In genomic region chrX:149545545-149546543, GRCh38 we compare ENCODE assay signal across 15 cellular contexts. TPM values are rescaled to one million over a fixed set of nuclear protein-coding genes. Genes with fewer than 3 reads are reported as not detected.
DNase-seq lines count a peak whose midpoint lies in the region; ATAC-seq and TF ChIP-seq lines count a peak whose summit lies in the region.
"Not testable (repeated sequence)": the region's sequence is repeated elsewhere in the genome, so short reads cannot be mapped to it uniquely, and the experiment has no call there.
"Had no signal": no experiment of that assay in that cellular context is flagged by ENCODE, and none has a peak within 500 bp of the region (broad histone marks: within the 10 kb centered on the region; RNA-seq: fewer than 3 reads in every experiment).

No MANE protein-coding gene starts in this region.

- not testable (repeated sequence) for TF ChIP-seq CTCF in WTC11 (IDR thresholded peaks at IDR 0.05); testis (IDR thresholded peaks at IDR 0.05)
- peak; percentile 31 for TF ChIP-seq CTCF in chondrocyte (IDR thresholded peaks at IDR 0.05)

- DNase-seq in DMS53 (lab: John Stamatoyannopoulos, UW) (peak; percentile 43), NCI-H526 (lab: John Stamatoyannopoulos, UW) (peak; percentile 13 to 29), WTC11 (ENCODE audit: low spot score) (peak; percentile 59), iris pigment epithelial cell (ENCODE audit: low read depth) (peak; percentile 7), testis (peak; percentile 15)
- not testable (repeated sequence) for DNase-seq in chondrocyte (ENCODE audit: low spot score)

- H3K27ac ChIP-seq in testis: not testable (repeated sequence)

- not testable (repeated sequence) for H3K4me1 ChIP-seq in testis

- not testable (repeated sequence) for H3K36me3 ChIP-seq in testis (ENCODE audit: low read depth, missing control alignments)

- H3K4me3 Mint-ChIP-seq in WTC11; chondrocyte (ENCODE audit: unreplicated experiment): not testable (repeated sequence)

- intact Hi-C loops in testis (cut with DNase I; ENCODE audit: low total_unique reads): not testable (repeated sequence)

- H3K27me3 Mint-ChIP-seq in WTC11 (ENCODE audit: low read depth): peaks cover 10% of the 10 kb centered on the region
- not testable (repeated sequence) for H3K27me3 Mint-ChIP-seq in chondrocyte (ENCODE audit: low read depth)

- peak; percentile 59 for ATAC-seq in GM19463 (IDR thresholded peaks at IDR 0.05; ENCODE audit: unreplicated experiment)
- peak; percentile 59 for ATAC-seq in HG03175 (IDR thresholded peaks at IDR 0.05; ENCODE audit: unreplicated experiment)
- peak; percentile 79 for ATAC-seq in WTC11

- POLR2A ChIA-PET in WTC11 (lab: Charles Lee): not testable (repeated sequence)

- not testable (repeated sequence) for H3K4me1 Mint-ChIP-seq in WTC11; chondrocyte (ENCODE audit: low read depth)

- not testable (repeated sequence) for H3K9me3 Mint-ChIP-seq in WTC11; chondrocyte (ENCODE audit: low read depth)

- not testable (repeated sequence) for H3K4me3 ChIP-seq in testis

- H3K27me3 ChIP-seq in testis: not testable (repeated sequence)

- CTCF ChIA-PET in WTC11 (lab: Charles Lee): not testable (repeated sequence)

- TF ChIP-seq POLR2A in testis (IDR thresholded peaks at IDR 0.05): not testable (repeated sequence)

- 86% methylated on average over 8 of the region's 29 CpGs; no CpG with 5 or more reads in 1 of the 2 donors for WGBS in testis, 2 donors

- not testable (repeated sequence) for H3K9me3 ChIP-seq in testis

- H3K27ac Mint-ChIP-seq in WTC11; chondrocyte (ENCODE audit: unreplicated experiment): not testable (repeated sequence)

- not testable (repeated sequence) for H3K36me3 Mint-ChIP-seq in WTC11; chondrocyte (ENCODE audit: low read depth)

RNA-seq across cellular contexts. Expression of gene HSFX3, which starts 3.9 kb away (rescaled TPM):
- not detected in 3 replicates for total RNA-seq in WTC11 (2021)
- total RNA-seq in chondrocyte: not detected in 3 replicates
- 1 to 10 TPM; 5.6 to 8.7 TPM for total RNA-seq in testis
- polyA plus RNA-seq in testis (ENCODE audit: insufficient read depth, low read depth, low replicate concordance): 16.6 TPM
- total RNA-seq: activated CD4-positive, alpha-beta T cell treated with anti-CD3 and anti-CD28 coated beads, Interleukin-2, amount 10 ng/mL, durations not matched to agents 24 days and 14 days; Caco-2; MCF 10A; mucosa of descending colon; occipital lobe; right cardiac atrium; vagina had no signal
- polyA plus RNA-seq: right cardiac atrium had no signal

RNA-seq across cellular contexts. Expression of gene EOLA1, which starts 5.0 kb away (rescaled TPM):
- 5.4 to 7.7 TPM (median 6.1 TPM) in 3 replicates for total RNA-seq in WTC11 (2021)
- 14.7 to 18.9 TPM (median 17.8 TPM) in 3 replicates for total RNA-seq in chondrocyte
- 10 to 100 TPM; 10.6 to 12.0 TPM for total RNA-seq in testis
- 13.4 TPM for polyA plus RNA-seq in testis (ENCODE audit: insufficient read depth, low read depth, low replicate concordance)

RNA-seq across cellular contexts. Expression of gene IDS, which starts 40.7 kb away (rescaled TPM):
- total RNA-seq in WTC11 (2021) (13.3 to 21.7 TPM (median 18.0 TPM) in 3 replicates), chondrocyte (93.5 to 98.5 TPM (median 94.1 TPM) in 3 replicates), testis (10 to 100 TPM; 30.2 to 38.4 TPM)
- polyA plus RNA-seq in testis (ENCODE audit: insufficient read depth, low read depth, low replicate concordance): 25.3 TPM

RNA-seq across cellular contexts. Expression of gene MAGEA9B, which starts 41.4 kb away (rescaled TPM):
- total RNA-seq in WTC11 (2021) (0.11 to 0.35 TPM (median 0.14 TPM) in 3 replicates), chondrocyte (not detected in 3 replicates), testis (10 to 100 TPM; 18.6 to 24.6 TPM)
- polyA plus RNA-seq in testis (ENCODE audit: insufficient read depth, low read depth, low replicate concordance): 11.0 TPM
- total RNA-seq: activated CD4-positive, alpha-beta T cell treated with anti-CD3 and anti-CD28 coated beads, Interleukin-2, amount 10 ng/mL, durations not matched to agents 24 days and 14 days; Caco-2; MCF 10A; mucosa of descending colon; occipital lobe; right cardiac atrium; vagina had no signal
- polyA plus RNA-seq: right cardiac atrium had no signal

RNA-seq across cellular contexts. Expression of gene HSFX2, which starts 49.3 kb away (rescaled TPM):
- 0.37 TPM in 1 of 3 replicates, not detected in the others for total RNA-seq in WTC11 (2021)
- not detected in 3 replicates for total RNA-seq in chondrocyte
- total RNA-seq in testis: 1 to 10 TPM; 4.8 to 5.6 TPM
- polyA plus RNA-seq in testis (ENCODE audit: insufficient read depth, low read depth, low replicate concordance): 11.8 TPM
- total RNA-seq: activated CD4-positive, alpha-beta T cell treated with anti-CD3 and anti-CD28 coated beads, Interleukin-2, amount 10 ng/mL, durations not matched to agents 24 days and 14 days; vagina had no signal
